ENCODE assay signal across 1 cellular context in genomic region chr17:7021993-7022778, GRCh38.
TF ChIP-seq lines count a peak whose summit lies in the region.

No MANE protein-coding gene starts in this region.

TF ChIP-seq in HepG2, 621 proteins besides CTCF, POLR2A, EP300 and RAD21 (continued from another document and continues in another):
- TF ChIP-seq ZHX1 (CRISPR knock-in tag; IDR thresholded peaks at IDR 0.05; ENCODE audit: low read depth) (no peak), ZNF441 (CRISPR knock-in tag; IDR thresholded peaks at IDR 0.05; ENCODE audit: borderline replicate concordance) (no peak), NFE2L2 (IDR thresholded peaks at IDR 0.05; ENCODE audit: low read length) (no peak), ZNF343 (CRISPR knock-in tag; IDR thresholded peaks at IDR 0.05) (no peak), ZNF513 (CRISPR knock-in tag; conservative IDR thresholded peaks at IDR 0.05) (no peak), IKZF5 (CRISPR knock-in tag; IDR thresholded peaks at IDR 0.05) (0 out of 2 replicates have a peak, but pooled peaks have one; percentile 15), ZBTB7A (CRISPR knock-in tag; IDR thresholded peaks at IDR 0.05) (0 out of 2 replicates have a peak, but pooled peaks have one; percentile 26), SMARCC2 (IDR thresholded peaks at IDR 0.05) (no peak), HINFP (CRISPR knock-in tag; IDR thresholded peaks at IDR 0.05; ENCODE audit: low read depth) (no peak), GPBP1L1 (CRISPR knock-in tag; IDR thresholded peaks at IDR 0.05) (no peak), MTF1 (CRISPR knock-in tag; IDR thresholded peaks at IDR 0.05) (no peak), ZNF557 (CRISPR knock-in tag; IDR thresholded peaks at IDR 0.05) (no peak), SMAD9 (CRISPR knock-in tag; IDR thresholded peaks at IDR 0.05) (no peak), ZFY (CRISPR knock-in tag; IDR thresholded peaks at IDR 0.05) (no peak), NAIF1 (CRISPR knock-in tag; IDR thresholded peaks at IDR 0.05; ENCODE audit: borderline replicate concordance) (no peak), JARID2 (CRISPR knock-in tag; IDR thresholded peaks at IDR 0.05; ENCODE audit: insufficient replicate concordance) (no peak), ARNT2 (CRISPR knock-in tag; IDR thresholded peaks at IDR 0.05; ENCODE audit: low read depth) (no peak), AGO1 (IDR thresholded peaks at IDR 0.05; ENCODE audit: low read depth, low read length, poor library complexity, severe bottlenecking) (no peak), NFIB (CRISPR knock-in tag; IDR thresholded peaks at IDR 0.05; ENCODE audit: borderline replicate concordance) (no peak), ZNF567 (CRISPR knock-in tag; IDR thresholded peaks at IDR 0.05; ENCODE audit: borderline replicate concordance) (0 out of 2 replicates have a peak, but pooled peaks have one; percentile 65), ZBTB20 (CRISPR knock-in tag; IDR thresholded peaks at IDR 0.05; ENCODE audit: borderline replicate concordance, low read depth) (no peak), ZNF639 (CRISPR knock-in tag; conservative IDR thresholded peaks at IDR 0.05) (no peak), ETV5 (CRISPR knock-in tag; IDR thresholded peaks at IDR 0.05; ENCODE audit: borderline replicate concordance) (no peak), EEA1 (CRISPR knock-in tag; IDR thresholded peaks at IDR 0.05; ENCODE audit: borderline replicate concordance) (no peak), MED13 (CRISPR knock-in tag; IDR thresholded peaks at IDR 0.05) (no peak), ZBED4 (CRISPR knock-in tag; IDR thresholded peaks at IDR 0.05; ENCODE audit: borderline replicate concordance) (peak; percentile 67; the same call in 1 of the 2 replicates), HDAC1 (CRISPR knock-in tag; IDR thresholded peaks at IDR 0.05) (no peak), CREM (IDR thresholded peaks at IDR 0.05) (no peak), CREM (CRISPR knock-in tag; IDR thresholded peaks at IDR 0.05) (no peak), ZNF614 (CRISPR knock-in tag; IDR thresholded peaks at IDR 0.05; ENCODE audit: borderline replicate concordance) (no peak; the same call in 1 of the 2 replicates), KLF9 (CRISPR knock-in tag; IDR thresholded peaks at IDR 0.05; ENCODE audit: low read depth) (no peak), ZNF569 (CRISPR knock-in tag; IDR thresholded peaks at IDR 0.05; ENCODE audit: borderline replicate concordance) (no peak), PRDM15 (CRISPR knock-in tag; IDR thresholded peaks at IDR 0.05) (peak; percentile 74; the same call in 1 of the 2 replicates), ZBTB25 (CRISPR knock-in tag; IDR thresholded peaks at IDR 0.05) (no peak; the same call in 1 of the 2 replicates), ZKSCAN1 (IDR thresholded peaks at IDR 0.05; ENCODE audit: low read length) (no peak), ZNF7 (CRISPR knock-in tag; IDR thresholded peaks at IDR 0.05) (0 out of 2 replicates have a peak, but pooled peaks have one; percentile 5), ELF1 (CRISPR knock-in tag; IDR thresholded peaks at IDR 0.05) (no peak), ZBTB8A (CRISPR knock-in tag; IDR thresholded peaks at IDR 0.05; ENCODE audit: borderline replicate concordance, low read depth) (no peak), CSRNP1 (CRISPR knock-in tag; IDR thresholded peaks at IDR 0.05) (no peak)
